Comparison of ENCODE assay signal across 33 cellular contexts in the genomic region with DNA sequence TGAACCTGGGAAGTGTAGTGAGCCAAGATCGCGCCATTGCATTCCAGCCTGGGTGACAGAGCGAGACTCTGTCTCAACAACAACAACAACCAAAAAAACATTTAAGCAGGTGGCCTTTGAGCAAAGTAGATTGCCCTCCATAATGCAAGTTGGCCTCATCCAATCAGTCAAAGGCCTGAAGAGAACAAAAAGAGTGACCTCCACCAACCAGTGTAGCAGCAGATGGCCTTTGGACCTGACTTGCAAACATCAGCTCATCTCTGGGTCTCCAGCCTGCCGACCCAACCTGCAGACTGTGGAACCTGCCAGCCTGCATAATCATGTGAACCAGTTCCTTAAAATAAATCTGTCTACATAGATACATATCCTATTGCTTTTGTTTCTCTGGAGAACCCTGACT. TPM values are rescaled to one million over a fixed set of nuclear protein-coding genes. Genes with fewer than 3 reads are reported as not detected.
"Had no signal": no experiment of that assay in that cellular context is flagged by ENCODE, and none has a peak within 500 bp of the region (broad histone marks: within the 10 kb centered on the region; RNA-seq: fewer than 3 reads in every experiment).

No MANE protein-coding gene starts in this region.

- DNase-seq: activated B cell treated with CpG ODN at 0.5 μM for 24 hours; activated CD4-positive, alpha-beta T cell treated with anti-CD3 and anti-CD28 coated beads for 48 hours; activated CD4-positive, alpha-beta T cell treated with anti-CD3 and anti-CD28 coated beads, Interleukin-2, amount 50 U/mL, for 1 hour; activated CD4-positive, alpha-beta T cell treated with anti-CD3 and anti-CD28 coated beads, Interleukin-2, amount 50 U/mL, for 48 hours; activated CD8-positive, alpha-beta memory T cell treated with anti-CD3 and anti-CD28 coated beads for 24 hours; activated CD8-positive, alpha-beta T cell treated with anti-CD3 and anti-CD28 coated beads for 36 hours; activated effector memory CD4-positive, alpha-beta T cell treated with Interleukin-2 at 50 U/mL for 16 hours; activated gamma-delta T cell treated with Interleukin-2 at 50 U/mL for 16 hours; activated naive CD4-positive, alpha-beta T cell treated with anti-CD3 and anti-CD28 coated beads, Interleukin-2, amount 50 U/mL, for 16 hours; activated naive CD4-positive, alpha-beta T cell treated with Interleukin-2 at 50 U/mL for 16 hours; activated T-cell treated with anti-CD3 and anti-CD28 coated beads, Interleukin-2, amount 50 U/mL, for 4 hours; amniotic stem cell; anterior cingulate cortex; brain microvascular endothelial cell; cortex of kidney; dermis blood vessel endothelial cell; effector CD8-positive, alpha-beta T cell; esophagus squamous epithelium; foreskin melanocyte; T-helper 1 cell; T-helper 17 cell; T1000; WERI-Rb-1 had no signal

- ATAC-seq: activated CD4-positive, CD25-positive, alpha-beta regulatory T cell treated with anti-CD3 and anti-CD28 coated beads, Interleukin-2, amount 50 U/mL, for 24 hours; activated CD8-positive, alpha-beta T cell treated with anti-CD3 and anti-CD28 coated beads for 36 hours; activated T-cell treated with anti-CD3 and anti-CD28 coated beads, Interleukin-2, amount 50 U/mL, for 4 hours; activated T-helper 17 cell treated with anti-CD3 and anti-CD28 coated beads, Interleukin-2, amount 50 U/mL, for 72 hours; gastroesophageal sphincter; T-helper 17 cell had no signal

- FAIRE-seq: astrocyte, bronchial epithelial cell, colon, endometrium, endothelial cell of umbilical vein had no signal

- H3K4me1 ChIP-seq: esophagus squamous epithelium, gastroesophageal sphincter had no signal

- H3K9me3 ChIP-seq: esophagus squamous epithelium, gastroesophageal sphincter had no signal

- H3K27ac ChIP-seq: brain microvascular endothelial cell, epithelial cell of prostate, esophagus squamous epithelium, gastroesophageal sphincter, WERI-Rb-1 had no signal

- H3K36me3 ChIP-seq: brain microvascular endothelial cell, esophagus squamous epithelium, gastroesophageal sphincter, WERI-Rb-1 had no signal

- H3K27me3 ChIP-seq: brain microvascular endothelial cell, gastroesophageal sphincter had no signal

- H3K4me3 ChIP-seq: esophagus squamous epithelium, gastroesophageal sphincter had no signal

RNA-seq across cellular contexts. Expression of a gene that starts 7.5 kb away (rescaled TPM):
- total RNA-seq: activated B cell treated with CpG ODN at 0.5 μM for 24 hours; activated CD8-positive, alpha-beta T cell treated with anti-CD3 and anti-CD28 coated beads for 36 hours; activated T-helper 17 cell treated with anti-CD3 and anti-CD28 coated beads, Interleukin-2, amount 50 U/mL, for 72 hours; bronchial epithelial cell; endothelial cell of umbilical vein; fibroblast of villous mesenchyme; T-helper 17 cell had no signal
- polyA plus RNA-seq: endothelial cell of umbilical vein had no signal
